ENCODE assay signal across 15 cellular contexts in genomic region chr17:12098568-12098967, GRCh38.
A peak's percentile ranks its signal among the peaks of the same experiment; 100 is the strongest.
DNase-seq lines count a peak whose midpoint lies in the region; ATAC-seq and TF ChIP-seq lines count a peak whose summit lies in the region.
"Had no signal": no experiment of that assay in that cellular context is flagged by ENCODE, and none has a peak within 500 bp of the region (broad histone marks: within the 10 kb centered on the region; RNA-seq: fewer than 3 reads in every experiment).

No MANE protein-coding gene starts in this region.

- no peak overlapping the region for H2AFZ ChIP-seq in osteoblast (ENCODE audit: low read length)

- no peaks in the 10 kb centered on the region for H4K20me1 ChIP-seq in osteoblast (ENCODE audit: insufficient read depth, low read length)

- intact Hi-C loops in esophagus squamous epithelium (cut with DNase I) = no loop called here

- TF ChIP-seq POLR2A in esophagus squamous epithelium (IDR thresholded peaks at IDR 0.05) = no peak

- H3K4me1 ChIP-seq in esophagus squamous epithelium (no peaks in the 10 kb centered on the region), osteoblast (ENCODE audit: insufficient read depth, low read length) (no peaks in the 10 kb centered on the region)
- H3K4me1 ChIP-seq: breast epithelium had no signal

- peaks cover 0 to 54% (median 0%) of the 10 kb centered on the region in 3 donors for H3K36me3 ChIP-seq in esophagus squamous epithelium
- peaks cover 14% of the 10 kb centered on the region for H3K36me3 ChIP-seq in osteoblast (ENCODE audit: insufficient read depth, low read length)
- H3K36me3 ChIP-seq: breast epithelium had no signal

- H3K4me2 ChIP-seq in osteoblast (ENCODE audit: insufficient read depth, low read length) = no peak overlapping the region

- DNase-seq in GM10266 (ENCODE audit: extremely low spot score) (peak; percentile 16), DMS79 treated with DMSO at 0.1 percent for 48 hours (lab: John Stamatoyannopoulos, UW) (no peak), NCI-H1417 (lab: John Stamatoyannopoulos, UW) (no peak), esophagus squamous epithelium (lab: John Stamatoyannopoulos, UW) (no peak), osteoblast (ENCODE audit: insufficient read length, low spot score, missing footprints) (no peak)
- DNase-seq: MV-4-11; NCI-H526; stimulated activated CD4-positive, alpha-beta T cell treated with anti-CD3 and anti-CD28 coated beads, Interleukin-4, amount 100 ng/mL, for 1 hour had no signal

- H3K27ac ChIP-seq in esophagus squamous epithelium = no peak overlapping the region
- H3K27ac ChIP-seq in osteoblast (ENCODE audit: low read depth, low read length) = no peak overlapping the region
- H3K27ac ChIP-seq: breast epithelium, epithelial cell of prostate, HL-60, SJSA1 had no signal

- H3K79me2 ChIP-seq in osteoblast (ENCODE audit: insufficient read depth, low read length) = no peaks in the 10 kb centered on the region

- H3K9me3 ChIP-seq in esophagus squamous epithelium (no peaks in the 10 kb centered on the region), osteoblast (ENCODE audit: low read depth, low read length) (no peaks in the 10 kb centered on the region)
- H3K9me3 ChIP-seq: SJSA1 had no signal

- no peaks in the 10 kb centered on the region for H3K27me3 ChIP-seq in esophagus squamous epithelium
- no peaks in the 10 kb centered on the region for H3K27me3 ChIP-seq in osteoblast (ENCODE audit: insufficient read depth, low read length)
- H3K27me3 ChIP-seq: breast epithelium, SJSA1 had no signal

- H3K4me3 ChIP-seq in esophagus squamous epithelium (no peak overlapping the region), osteoblast (ENCODE audit: insufficient read depth, low read length) (no peak overlapping the region)
- H3K4me3 ChIP-seq: breast epithelium, SJSA1 had no signal

- TF ChIP-seq CTCF in GM10266 (IDR thresholded peaks at IDR 0.05; ENCODE audit: control insufficient read depth, insufficient read depth, low read depth, missing control alignments) = no peak
- no peak for TF ChIP-seq CTCF in esophagus squamous epithelium (IDR thresholded peaks at IDR 0.05)
- no peak for TF ChIP-seq CTCF in osteoblast (IDR thresholded peaks at IDR 0.05; ENCODE audit: extremely low read depth, low read depth, low read length)

- ATAC-seq in GM19324 (IDR thresholded peaks at IDR 0.05; ENCODE audit: low FRiP score, unreplicated experiment) (peak; percentile 73), HG02642 (IDR thresholded peaks at IDR 0.05; ENCODE audit: poor library complexity, unreplicated experiment) (peak; percentile 73), HG03378 (IDR thresholded peaks at IDR 0.05; ENCODE audit: unreplicated experiment) (peak; percentile 98)
